ENCODE assay signal across 1 cellular context in genomic region chr3:160003520-160004128, GRCh38.
TF ChIP-seq lines count a peak whose summit lies in the region.

No MANE protein-coding gene starts in this region.

TF ChIP-seq in GM12878, 131 proteins besides CTCF, POLR2A, EP300 and RAD21 (continued from another document):
- no peak for TF ChIP-seq IRF3 (IDR thresholded peaks at IDR 0.05)
